29 cellular contexts compared by ENCODE assay signal in the genomic region with DNA sequence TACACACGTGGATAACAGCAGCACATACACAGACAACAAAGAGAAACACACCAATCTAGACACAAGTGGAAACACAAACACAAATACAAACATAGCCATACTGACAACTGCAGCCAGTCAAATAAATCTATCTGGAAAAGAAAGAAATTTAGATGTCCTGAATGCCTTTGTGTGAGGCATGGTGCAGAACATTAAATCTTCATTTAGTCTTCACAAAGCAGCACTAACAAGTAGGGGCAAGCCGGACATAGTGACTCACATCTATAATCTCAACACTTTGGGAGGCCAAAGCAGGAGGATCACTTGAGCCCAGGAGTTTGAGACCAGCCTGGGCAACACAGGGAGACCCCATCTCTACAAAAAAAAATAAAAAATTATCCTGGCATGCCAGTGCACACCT. TPM values are rescaled to one million over a fixed set of nuclear protein-coding genes. Genes with fewer than 3 reads are reported as not detected.
"Had no signal": no experiment of that assay in that cellular context is flagged by ENCODE, and none has a peak within 500 bp of the region (broad histone marks: within the 10 kb centered on the region; RNA-seq: fewer than 3 reads in every experiment).

No MANE protein-coding gene starts in this region.

- H3K27me3 ChIP-seq: ascending aorta had no signal

- H3K4me3 ChIP-seq: ascending aorta, PC-9 had no signal

- H2AFZ ChIP-seq: PC-9 had no signal

- ATAC-seq: activated CD8-positive, alpha-beta T cell treated with anti-CD3 and anti-CD28 coated beads for 36 hours; Right ventricle myocardium inferior had no signal

- H3K9me3 ChIP-seq: ascending aorta had no signal

- H3K4me1 ChIP-seq: ascending aorta had no signal

- H3K9me3 Mint-ChIP-seq: activated CD4-positive, alpha-beta T cell treated with anti-CD3 and anti-CD28 coated beads, Interleukin-2, amount 10 ng/mL, durations not matched to agents 24 days and 14 days; activated CD8-positive, alpha-beta T cell treated with anti-CD3 and anti-CD28 coated beads for 36 hours; activated naive CD4-positive, alpha-beta T cell treated with anti-CD3 and anti-CD28 coated beads, Interleukin-2, amount 50 U/mL, for 24 hours; activated naive CD8-positive, alpha-beta T cell treated with anti-CD3 and anti-CD28 coated beads, Interleukin-2, amount 10 ng/mL, durations not matched to agents 7 days and 5 days; activated T-cell treated with anti-CD3 and anti-CD28 coated beads, Interleukin-2, amount 50 U/mL, for 24 hours; activated T-helper 2 cell treated with anti-CD3 and anti-CD28 coated beads, Interferon-gamma antibody, Interleukin-2, Interleukin-4, amounts not matched to agents 10 μg/mL and 5 μg/mL and 100 μg/mL, durations not matched to agents 14 hours and 24 hours and 36 hours had no signal

- H3K4me2 ChIP-seq: PC-9 had no signal

- H3K36me3 Mint-ChIP-seq: activated naive CD4-positive, alpha-beta T cell treated with anti-CD3 and anti-CD28 coated beads, Interleukin-2, amount 50 U/mL, for 24 hours; activated naive CD8-positive, alpha-beta T cell treated with anti-CD3 and anti-CD28 coated beads, Interleukin-2, amount 10 ng/mL, durations not matched to agents 7 days and 5 days had no signal

- H3K27ac Mint-ChIP-seq: activated CD4-positive, alpha-beta T cell treated with anti-CD3 and anti-CD28 coated beads, Interleukin-2, amount 10 ng/mL, durations not matched to agents 24 days and 14 days; activated CD8-positive, alpha-beta T cell treated with anti-CD3 and anti-CD28 coated beads for 36 hours; activated naive CD4-positive, alpha-beta T cell treated with anti-CD3 and anti-CD28 coated beads, Interleukin-2, amount 50 U/mL, for 24 hours; activated naive CD8-positive, alpha-beta T cell treated with anti-CD3 and anti-CD28 coated beads, Interleukin-2, amount 10 ng/mL, durations not matched to agents 7 days and 5 days; activated T-cell treated with anti-CD3 and anti-CD28 coated beads, Interleukin-2, amount 50 U/mL, for 24 hours; activated T-helper 2 cell treated with anti-CD3 and anti-CD28 coated beads, Interferon-gamma antibody, Interleukin-2, Interleukin-4, amounts not matched to agents 10 μg/mL and 5 μg/mL and 100 μg/mL, durations not matched to agents 14 hours and 24 hours and 36 hours had no signal

- H3K27ac ChIP-seq: ascending aorta, PC-9, RWPE1 had no signal

- H3K4me3 Mint-ChIP-seq: activated CD4-positive, alpha-beta T cell treated with anti-CD3 and anti-CD28 coated beads, Interleukin-2, amount 10 ng/mL, durations not matched to agents 24 days and 14 days; activated CD8-positive, alpha-beta T cell treated with anti-CD3 and anti-CD28 coated beads for 36 hours; activated naive CD4-positive, alpha-beta T cell treated with anti-CD3 and anti-CD28 coated beads, Interleukin-2, amount 50 U/mL, for 24 hours; activated naive CD8-positive, alpha-beta T cell treated with anti-CD3 and anti-CD28 coated beads, Interleukin-2, amount 10 ng/mL, durations not matched to agents 7 days and 5 days; activated T-cell treated with anti-CD3 and anti-CD28 coated beads, Interleukin-2, amount 50 U/mL, for 24 hours had no signal

- H3K4me1 Mint-ChIP-seq: activated CD4-positive, alpha-beta T cell treated with anti-CD3 and anti-CD28 coated beads, Interleukin-2, amount 10 ng/mL, durations not matched to agents 24 days and 14 days; activated naive CD4-positive, alpha-beta T cell treated with anti-CD3 and anti-CD28 coated beads, Interleukin-2, amount 50 U/mL, for 24 hours; activated naive CD8-positive, alpha-beta T cell treated with anti-CD3 and anti-CD28 coated beads, Interleukin-2, amount 10 ng/mL, durations not matched to agents 7 days and 5 days had no signal

- DNase-seq: activated CD4-positive, alpha-beta T cell treated with anti-CD3 and anti-CD28 coated beads, Interleukin-2, amount 10 ng/mL, durations not matched to agents 24 days and 14 days; activated CD4-positive, alpha-beta T cell treated with anti-CD3 and anti-CD28 coated beads, Interleukin-2, amount 50 U/mL, for 4 hours; activated CD8-positive, alpha-beta T cell treated with anti-CD3 and anti-CD28 coated beads for 36 hours; activated gamma-delta T cell; activated naive CD4-positive, alpha-beta T cell treated with Interleukin-2 at 50 U/mL for 16 hours; activated naive CD8-positive, alpha-beta T cell treated with anti-CD3 and anti-CD28 coated beads, Interleukin-2, amount 10 ng/mL, durations not matched to agents 7 days and 5 days; activated T-cell treated with anti-CD3 and anti-CD28 coated beads, Interleukin-2, amount 50 U/mL, for 24 hours; amygdala; caudate nucleus; cerebellar nuclear complex; NCI-H1092 treated with DMSO at 0.1 percent for 48 hours; NCI-H1417; NCI-H146; NCI-H187; NCI-H2029 treated with DMSO at 0.1 percent for 48 hours; NCI-H2107; NCI-H2171; NCI-H510A; NCI-H748 treated with DMSO at 0.1 percent for 48 hours; NK-92 treated with Interleukin-12 subunit alpha and Interleukin-12 subunit beta, amount 100 ng/mL, for 24 hours; PC-9; SIG-M5; T1000 had no signal

- H3K36me3 ChIP-seq: ascending aorta had no signal

RNA-seq across cellular contexts. Expression of gene MEGF11, which starts 11.7 kb away (rescaled TPM):
- total RNA-seq: activated CD4-positive, alpha-beta T cell treated with anti-CD3 and anti-CD28 coated beads, Interleukin-2, amount 10 ng/mL, durations not matched to agents 24 days and 14 days; activated CD8-positive, alpha-beta T cell treated with anti-CD3 and anti-CD28 coated beads for 36 hours; activated naive CD8-positive, alpha-beta T cell treated with anti-CD3 and anti-CD28 coated beads, Interleukin-2, amount 10 ng/mL, durations not matched to agents 7 days and 5 days; activated T-helper 2 cell treated with anti-CD3 and anti-CD28 coated beads, Interferon-gamma antibody, Interleukin-2, Interleukin-4, amounts not matched to agents 10 μg/mL and 5 μg/mL and 100 μg/mL, durations not matched to agents 14 hours and 24 hours and 36 hours; ascending aorta; LHCN-M2; PC-9; Right ventricle myocardium inferior had no signal
